ENCODE assay signal across 8 cellular contexts in the genomic region with DNA sequence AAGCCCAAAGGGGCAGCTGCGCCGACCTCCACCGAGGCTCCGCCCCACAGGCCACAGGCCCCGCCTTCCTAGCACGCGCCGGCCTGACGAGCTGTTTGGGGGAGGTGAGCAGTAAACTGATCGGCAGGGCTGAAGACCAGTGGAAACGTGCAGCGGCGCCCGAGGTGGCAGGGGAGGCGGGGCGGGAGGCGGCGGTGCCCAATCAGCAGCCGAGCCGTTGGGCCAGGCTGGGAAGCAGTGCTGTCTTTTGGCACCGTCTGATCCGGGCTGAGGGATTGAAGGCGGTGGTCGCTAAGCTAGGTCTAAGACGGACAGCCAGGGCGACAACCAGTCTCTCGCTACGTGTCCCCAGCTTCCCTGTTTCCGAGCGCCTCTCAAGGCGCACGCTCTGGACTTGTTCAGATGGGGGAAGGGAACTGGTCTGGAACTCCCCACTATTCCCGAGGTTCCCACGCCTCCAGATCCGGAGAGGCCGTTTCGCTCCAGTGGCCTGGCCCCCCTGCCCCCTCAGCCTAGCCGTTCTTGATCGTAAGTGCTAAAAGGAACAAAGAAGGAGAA. TPM values are rescaled to one million over a fixed set of nuclear protein-coding genes. Genes with fewer than 3 reads are reported as not detected.
DNase-seq lines count a peak whose midpoint lies in the region; ATAC-seq, FAIRE-seq and TF ChIP-seq lines count a peak whose summit lies in the region.

A gene with protein sequence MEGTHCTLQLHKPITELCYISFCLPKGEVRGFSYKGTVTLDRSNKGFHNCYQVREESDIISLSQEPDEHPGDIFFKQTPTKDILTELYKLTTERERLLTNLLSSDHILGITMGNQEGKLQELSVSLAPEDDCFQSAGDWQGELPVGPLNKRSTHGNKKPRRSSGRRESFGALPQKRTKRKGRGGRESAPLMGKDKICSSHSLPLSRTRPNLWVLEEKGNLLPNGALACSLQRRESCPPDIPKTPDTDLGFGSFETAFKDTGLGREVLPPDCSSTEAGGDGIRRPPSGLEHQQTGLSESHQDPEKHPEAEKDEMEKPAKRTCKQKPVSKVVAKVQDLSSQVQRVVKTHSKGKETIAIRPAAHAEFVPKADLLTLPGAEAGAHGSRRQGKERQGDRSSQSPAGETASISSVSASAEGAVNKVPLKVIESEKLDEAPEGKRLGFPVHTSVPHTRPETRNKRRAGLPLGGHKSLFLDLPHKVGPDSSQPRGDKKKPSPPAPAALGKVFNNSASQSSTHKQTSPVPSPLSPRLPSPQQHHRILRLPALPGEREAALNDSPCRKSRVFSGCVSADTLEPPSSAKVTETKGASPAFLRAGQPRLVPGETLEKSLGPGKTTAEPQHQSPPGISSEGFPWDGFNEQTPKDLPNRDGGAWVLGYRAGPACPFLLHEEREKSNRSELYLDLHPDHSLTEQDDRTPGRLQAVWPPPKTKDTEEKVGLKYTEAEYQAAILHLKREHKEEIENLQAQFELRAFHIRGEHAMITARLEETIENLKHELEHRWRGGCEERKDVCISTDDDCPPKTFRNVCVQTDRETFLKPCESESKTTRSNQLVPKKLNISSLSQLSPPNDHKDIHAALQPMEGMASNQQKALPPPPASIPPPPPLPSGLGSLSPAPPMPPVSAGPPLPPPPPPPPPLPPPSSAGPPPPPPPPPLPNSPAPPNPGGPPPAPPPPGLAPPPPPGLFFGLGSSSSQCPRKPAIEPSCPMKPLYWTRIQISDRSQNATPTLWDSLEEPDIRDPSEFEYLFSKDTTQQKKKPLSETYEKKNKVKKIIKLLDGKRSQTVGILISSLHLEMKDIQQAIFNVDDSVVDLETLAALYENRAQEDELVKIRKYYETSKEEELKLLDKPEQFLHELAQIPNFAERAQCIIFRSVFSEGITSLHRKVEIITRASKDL (N-terminal part only) (minus strand): TSS at position 11 of the 558 bp plus-strand sequence. CDS start 39,800 bp downstream, outside the sequence.

- peak within 1 kb of the TSS in 2 of 8 donors; percentile 64 to 73 for H3K27ac Mint-ChIP-seq in CD8-positive, alpha-beta memory T cell
- peak within 1 kb of the TSS; percentile 74 to 92 (median 85) for H3K27ac Mint-ChIP-seq in nephron
- H3K27ac Mint-ChIP-seq in stimulated activated memory B cell treated with anti-CD40 and anti-IgM and Interleukin-4, amounts not matched to agents 10 μg/mL and 1 μg/mL and 100 μg/mL, for 72 hours, result no peak within 1 kb of the TSS

- H3K27me3 Mint-ChIP-seq in CD8-positive, alpha-beta memory T cell, result peaks cover 13 to 25% of the 10 kb centered on the region in 2 donors
- peaks cover 28% of the 10 kb centered on the region for H3K27me3 Mint-ChIP-seq in nephron (ENCODE audit: low read depth)
- H3K27me3 Mint-ChIP-seq in stimulated activated memory B cell treated with anti-CD40 and anti-IgM and Interleukin-4, amounts not matched to agents 10 μg/mL and 1 μg/mL and 100 μg/mL, for 72 hours, result peaks cover 44% of the 10 kb centered on the region

- H3K4me1 Mint-ChIP-seq in CD8-positive, alpha-beta memory T cell, result peaks cover 10 to 18% (median 15%) of the 10 kb centered on the region in 3 donors
- peaks cover 7% of the 10 kb centered on the region for H3K4me1 Mint-ChIP-seq in nephron
- peaks cover 14% of the 10 kb centered on the region for H3K4me1 Mint-ChIP-seq in stimulated activated memory B cell treated with anti-CD40 and anti-IgM and Interleukin-4, amounts not matched to agents 10 μg/mL and 1 μg/mL and 100 μg/mL, for 72 hours

- H3K4me3 Mint-ChIP-seq in CD8-positive, alpha-beta memory T cell, result peak within 1 kb of the TSS in 6 of 7 donors; percentile 50 to 83 (median 76)
- H3K4me3 Mint-ChIP-seq in nephron, result peak within 1 kb of the TSS; percentile 84 to 87 (median 87)
- peak within 1 kb of the TSS; percentile 58 for H3K4me3 Mint-ChIP-seq in stimulated activated memory B cell treated with anti-CD40 and anti-IgM and Interleukin-4, amounts not matched to agents 10 μg/mL and 1 μg/mL and 100 μg/mL, for 72 hours

- POLR2A ChIA-PET in CD8-positive, alpha-beta memory T cell (lab: Charles Lee), result no interaction called here

- CTCF ChIA-PET in CD8-positive, alpha-beta memory T cell (lab: Charles Lee), result no interaction called here

- peak; percentile 68 to 84 (median 76) for DNase-seq in CD8-positive, alpha-beta memory T cell
- peak; percentile 90 for DNase-seq in HTR-8/SVneo (ENCODE audit: insufficient read length, low spot score)
- peak; percentile 96 for DNase-seq in RWPE2 (ENCODE audit: low spot score)
- peak; percentile 68 to 91 (median 79) for DNase-seq in activated naive CD4-positive, alpha-beta T cell (lab: John Stamatoyannopoulos, UW)
- DNase-seq in foreskin fibroblast, result peak; percentile 84 to 96

- no peaks in the 10 kb centered on the region for H3K27me3 ChIP-seq in CD8-positive, alpha-beta memory T cell (ENCODE audit: insufficient read depth, low read length, poor library complexity, severe bottlenecking)
- no peaks in the 10 kb centered on the region for H3K27me3 ChIP-seq in RWPE2 (ENCODE audit: insufficient read depth, poor library complexity, severe bottlenecking)

- no peak within 1 kb of the TSS for H3K27ac ChIP-seq in CD8-positive, alpha-beta memory T cell (ENCODE audit: low read depth, low read length)
- H3K27ac ChIP-seq in RWPE2 (ENCODE audit: poor library complexity, severe bottlenecking), result no peak within 1 kb of the TSS

- peak within 1 kb of the TSS; percentile 82 for H3K4me3 ChIP-seq in CD8-positive, alpha-beta memory T cell (ENCODE audit: low read length)
- peak within 1 kb of the TSS; percentile 39 for H3K4me3 ChIP-seq in RWPE2 (ENCODE audit: severe bottlenecking)
- peak within 1 kb of the TSS; percentile 49 to 72 for H3K4me3 ChIP-seq in foreskin fibroblast (ENCODE audit: low read depth in 1 of 2, low read length in 2 of 2)

- ATAC-seq in GM21381 (IDR thresholded peaks at IDR 0.05; ENCODE audit: unreplicated experiment) (peak; percentile 98), RWPE2 (ENCODE audit: low read depth) (peak; percentile 100)
- ATAC-seq in stimulated activated memory B cell treated with anti-CD40 and anti-IgM and Interleukin-4, amounts not matched to agents 10 μg/mL and 1 μg/mL and 100 μg/mL, for 72 hours, result peak; percentile 93

- no peaks in the 10 kb centered on the region for H3K9me3 ChIP-seq in CD8-positive, alpha-beta memory T cell (ENCODE audit: low read length)
- H3K9me3 ChIP-seq in RWPE2 (ENCODE audit: severe bottlenecking), result no peaks in the 10 kb centered on the region

- no peaks in the 10 kb centered on the region for H3K4me1 ChIP-seq in CD8-positive, alpha-beta memory T cell (ENCODE audit: insufficient read depth, low read length)
- H3K4me1 ChIP-seq in RWPE2 (ENCODE audit: insufficient read depth, poor library complexity, severe bottlenecking), result no peaks in the 10 kb centered on the region

- FAIRE-seq in HTR-8/SVneo (lab: Jason Lieb, UNC), result peak; percentile 97

- peaks cover 0 to 2% (median 0%) of the 10 kb centered on the region in 5 donors for H3K9me3 Mint-ChIP-seq in CD8-positive, alpha-beta memory T cell
- no peaks in the 10 kb centered on the region for H3K9me3 Mint-ChIP-seq in nephron
- H3K9me3 Mint-ChIP-seq in stimulated activated memory B cell treated with anti-CD40 and anti-IgM and Interleukin-4, amounts not matched to agents 10 μg/mL and 1 μg/mL and 100 μg/mL, for 72 hours, result no peaks in the 10 kb centered on the region

- H3K36me3 Mint-ChIP-seq in CD8-positive, alpha-beta memory T cell, result no peaks in the 10 kb centered on the region
- H3K36me3 Mint-ChIP-seq in nephron (ENCODE audit: low read depth), result no peaks in the 10 kb centered on the region
- H3K36me3 Mint-ChIP-seq in stimulated activated memory B cell treated with anti-CD40 and anti-IgM and Interleukin-4, amounts not matched to agents 10 μg/mL and 1 μg/mL and 100 μg/mL, for 72 hours, result no peaks in the 10 kb centered on the region

- H3K36me3 ChIP-seq in CD8-positive, alpha-beta memory T cell (ENCODE audit: insufficient read depth, low read length), result no peaks in the 10 kb centered on the region
- H3K36me3 ChIP-seq in RWPE2 (ENCODE audit: low read depth), result no peaks in the 10 kb centered on the region

- TF ChIP-seq CTCF in RWPE2 (IDR thresholded peaks at IDR 0.05; ENCODE audit: poor library complexity, severe bottlenecking), result no peak
- no peak for TF ChIP-seq CTCF in foreskin fibroblast (IDR thresholded peaks at IDR 0.05; ENCODE audit: low read depth, low read length)
- no peak for TF ChIP-seq CTCF in nephron (IDR thresholded peaks at IDR 0.05; ENCODE audit: unreplicated experiment in 3 of 3)

RNA-seq across cellular contexts. Expression of the gene that starts here (rescaled TPM):
- total RNA-seq in CD8-positive, alpha-beta memory T cell, result under 1 TPM; 0.11 to 0.24 TPM
- polyA plus RNA-seq in CD8-positive, alpha-beta memory T cell, result 0.09 TPM

Comparison
In these comparisons a context has a peak if more than half of its experiments do, and no peak if none do; other contexts are left out.
1. Peak in DNase-seq and H3K4me3 ChIP-seq in CD8-positive, alpha-beta memory T cell; RNA of the gene not detected or under 1 TPM.